Comparison of ENCODE assay signal across 8 cellular contexts in genomic region chr20:62953839-62954703, GRCh38. TPM values are rescaled to one million over a fixed set of nuclear protein-coding genes. Genes with fewer than 3 reads are reported as not detected.
A peak's percentile ranks its signal among the peaks of the same experiment; 100 is the strongest.
DNase-seq lines count a peak whose midpoint lies in the region; ATAC-seq and TF ChIP-seq lines count a peak whose summit lies in the region.

No MANE protein-coding gene starts in this region.

- peak; percentile 38 for DNase-seq in D341Med (ENCODE audit: low spot score)
- peak; percentile 92 to 93 for DNase-seq in SJCRH30
- peak; percentile 85 for DNase-seq in activated naive CD8-positive, alpha-beta T cell treated with anti-CD3 and anti-CD28 coated beads, Interleukin-2, amount 10 ng/mL, durations not matched to agents 7 days and 5 days
- DNase-seq in right atrium auricular region (ENCODE audit: low spot score): peak; percentile 78
- peak; percentile 75 for DNase-seq in retina
- DNase-seq in DMS 273 treated with DMSO at 0.1 percent for 48 hours (lab: John Stamatoyannopoulos, UW): no peak

- peaks cover 21% of the 10 kb centered on the region for H3K4me1 Mint-ChIP-seq in activated naive CD8-positive, alpha-beta T cell treated with anti-CD3 and anti-CD28 coated beads, Interleukin-2, amount 10 ng/mL, durations not matched to agents 7 days and 5 days

- no peak for TF ChIP-seq CTCF in right atrium auricular region (IDR thresholded peaks at IDR 0.05)

- peak overlapping the region; percentile 93 for H3K27ac Mint-ChIP-seq in activated naive CD8-positive, alpha-beta T cell treated with anti-CD3 and anti-CD28 coated beads, Interleukin-2, amount 10 ng/mL, durations not matched to agents 7 days and 5 days

- H3K36me3 ChIP-seq in HUES48 (ENCODE audit: control insufficient read depth, insufficient read depth, low read length) (peaks cover 30% of the 10 kb centered on the region), SJCRH30 (peaks cover 16% of the 10 kb centered on the region), right atrium auricular region (peaks cover 11% of the 10 kb centered on the region)

- ATAC-seq in GM21367 (IDR thresholded peaks at IDR 0.05; ENCODE audit: unreplicated experiment): peak; percentile 63
- ATAC-seq in activated naive CD8-positive, alpha-beta T cell treated with anti-CD3 and anti-CD28 coated beads, Interleukin-2, amount 10 ng/mL, durations not matched to agents 7 days and 5 days (ENCODE audit: low read depth): peak; percentile 93

- POLR2A ChIA-PET in activated naive CD8-positive, alpha-beta T cell treated with anti-CD3 and anti-CD28 coated beads, Interleukin-2, amount 10 ng/mL, durations not matched to agents 7 days and 5 days (lab: Charles Lee): interaction anchor here (0.7 to 3.8 kb wide), 15 partner anchors 11 to 64 kb away, joined by 3 to 34 read pairs (median 4); partner anchors contain the start of genes DIDO1 and GID8

- no peaks in the 10 kb centered on the region for H3K9me3 ChIP-seq in HUES48 (ENCODE audit: control insufficient read depth, insufficient read depth, low read length)
- H3K9me3 ChIP-seq in SJCRH30 (replicated peaks): no peaks in the 10 kb centered on the region
- H3K9me3 ChIP-seq in right atrium auricular region: no peaks in the 10 kb centered on the region

- peak overlapping the region; percentile 76 for H3K27ac ChIP-seq in HUES48 (ENCODE audit: low read depth, low read length)
- H3K27ac ChIP-seq in SJCRH30: peak overlapping the region; percentile 9
- H3K27ac ChIP-seq in right atrium auricular region: peak overlapping the region; percentile 80 to 84

- peak overlapping the region; percentile 48 for H3K4me3 ChIP-seq in HUES48 (ENCODE audit: low read depth, low read length)
- H3K4me3 ChIP-seq in SJCRH30: peak overlapping the region; percentile 42
- H3K4me3 ChIP-seq in right atrium auricular region: peak overlapping the region; percentile 24 to 46

- H3K4me3 Mint-ChIP-seq in activated naive CD8-positive, alpha-beta T cell treated with anti-CD3 and anti-CD28 coated beads, Interleukin-2, amount 10 ng/mL, durations not matched to agents 7 days and 5 days: peak overlapping the region; percentile 85

- peaks cover 20% of the 10 kb centered on the region for H3K36me3 Mint-ChIP-seq in activated naive CD8-positive, alpha-beta T cell treated with anti-CD3 and anti-CD28 coated beads, Interleukin-2, amount 10 ng/mL, durations not matched to agents 7 days and 5 days

- H3K9me3 Mint-ChIP-seq in activated naive CD8-positive, alpha-beta T cell treated with anti-CD3 and anti-CD28 coated beads, Interleukin-2, amount 10 ng/mL, durations not matched to agents 7 days and 5 days: no peaks in the 10 kb centered on the region

- no peaks in the 10 kb centered on the region for H3K27me3 ChIP-seq in HUES48 (ENCODE audit: control insufficient read depth, insufficient read depth, low read length)
- no peaks in the 10 kb centered on the region for H3K27me3 ChIP-seq in SJCRH30
- no peaks in the 10 kb centered on the region for H3K27me3 ChIP-seq in right atrium auricular region

- peaks cover 20% of the 10 kb centered on the region for H3K4me1 ChIP-seq in HUES48 (ENCODE audit: control insufficient read depth, insufficient read depth, low read length)
- H3K4me1 ChIP-seq in SJCRH30: peaks cover 13% of the 10 kb centered on the region
- peaks cover 0 to 43% of the 10 kb centered on the region in 2 donors for H3K4me1 ChIP-seq in right atrium auricular region

- H3K9ac ChIP-seq in HUES48 (ENCODE audit: low read depth, low read length): no peak overlapping the region

- H3K27me3 Mint-ChIP-seq in activated naive CD8-positive, alpha-beta T cell treated with anti-CD3 and anti-CD28 coated beads, Interleukin-2, amount 10 ng/mL, durations not matched to agents 7 days and 5 days: no peaks in the 10 kb centered on the region

RNA-seq across cellular contexts. Expression of gene SLC17A9, which starts 1.6 kb away (rescaled TPM):
- total RNA-seq in SJCRH30 (2014; rRNA removed; shearing (Covaris generic)): 1.1 and 2.1 TPM in 2 replicates
- total RNA-seq in activated naive CD8-positive, alpha-beta T cell treated with anti-CD3 and anti-CD28 coated beads, Interleukin-2, amount 10 ng/mL, durations not matched to agents 7 days and 5 days: 10 to 100 TPM; 40.9 to 43.5 TPM
- total RNA-seq in right atrium auricular region: 1 to 10 TPM; 1.3 to 1.8 TPM

RNA-seq across cellular contexts. Expression of gene GID8, which starts 16.1 kb away (rescaled TPM):
- 109 and 117 TPM in 2 replicates for total RNA-seq in SJCRH30 (2014; rRNA removed; shearing (Covaris generic))
- total RNA-seq in activated naive CD8-positive, alpha-beta T cell treated with anti-CD3 and anti-CD28 coated beads, Interleukin-2, amount 10 ng/mL, durations not matched to agents 7 days and 5 days: 10 to 100 TPM; 42.1 to 43.0 TPM
- 10 to 100 TPM; 16.8 to 18.7 TPM for total RNA-seq in right atrium auricular region

RNA-seq across cellular contexts. Expression of gene DIDO1, which starts 27.8 kb away (rescaled TPM):
- 98.5 and 108 TPM in 2 replicates for total RNA-seq in SJCRH30 (2014; rRNA removed; shearing (Covaris generic))
- 100 to 1,000 TPM; 100 to 104 TPM for total RNA-seq in activated naive CD8-positive, alpha-beta T cell treated with anti-CD3 and anti-CD28 coated beads, Interleukin-2, amount 10 ng/mL, durations not matched to agents 7 days and 5 days
- 10 to 100 TPM; 34.7 to 37.5 TPM for total RNA-seq in right atrium auricular region

RNA-seq across cellular contexts. Expression of gene BHLHE23, which starts 52.7 kb away (rescaled TPM):
- not detected in 2 replicates for total RNA-seq in SJCRH30 (2014; rRNA removed; shearing (Covaris generic))
- not detected for total RNA-seq in activated naive CD8-positive, alpha-beta T cell treated with anti-CD3 and anti-CD28 coated beads, Interleukin-2, amount 10 ng/mL, durations not matched to agents 7 days and 5 days
- not detected for total RNA-seq in right atrium auricular region

Comparison
In these comparisons a context has a peak if more than half of its experiments do, and no peak if none do; other contexts are left out.
1. H3K27ac ChIP-seq: peak in every context shown above with its lines; median percentile 82 in right atrium auricular region; 76 in HUES48; 9 in SJCRH30.
2. RNA of gene SLC17A9, which starts 1.6 kb away (total RNA-seq): 40.9 to 43.5 TPM in activated naive CD8-positive, alpha-beta T cell treated with anti-CD3 and anti-CD28 coated beads, Interleukin-2, amount 10 ng/mL, durations not matched to agents 7 days and 5 days; 1.1 to 2.1 TPM in SJCRH30 and 1.3 to 1.8 TPM in right atrium auricular region; every median in the first group is over 10 times any median in the second.
3. Peak in every context shown above with its lines, with median percentiles within 50 percentile points of each other: H3K4me3 ChIP-seq.